7 cellular contexts compared by ENCODE assay signal in the genomic region with DNA sequence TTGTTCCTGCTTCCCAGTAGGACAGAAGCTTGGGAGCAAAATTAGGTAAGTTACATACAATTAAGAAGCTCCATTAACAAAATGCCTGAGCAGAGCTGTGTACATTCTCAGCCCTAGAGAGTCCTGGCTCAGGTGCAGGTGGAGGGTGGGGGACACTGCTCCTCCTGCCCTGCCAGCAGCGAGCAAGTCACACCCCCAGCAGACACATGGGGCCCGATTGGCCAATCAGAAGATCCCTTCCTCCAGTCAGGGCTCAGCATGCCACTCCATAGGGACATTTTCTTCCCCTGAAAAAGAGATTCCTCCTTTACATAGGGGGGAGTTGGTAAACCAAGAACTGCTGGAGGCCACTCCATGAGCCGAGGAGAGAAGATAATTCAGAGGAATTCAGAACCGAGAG.
DNase-seq lines count a peak whose midpoint lies in the region; TF ChIP-seq lines count a peak whose summit lies in the region.

No MANE protein-coding gene starts in this region.

- no peak overlapping the region for H3T11ph ChIP-seq in H9 (ENCODE audit: low read length)

- peaks cover 12 to 22% of the 10 kb centered on the region in 2 experiments for H3K9me3 Mint-ChIP-seq in H9
- no peaks in the 10 kb centered on the region for H3K9me3 Mint-ChIP-seq in activated CD4-positive, alpha-beta T cell treated with anti-CD3 and anti-CD28 coated beads, Interleukin-2, amount 10 ng/mL, durations not matched to agents 24 days and 14 days

- H3K18ac ChIP-seq in H9 (ENCODE audit: insufficient read length, low read depth, low read length): no peak overlapping the region

- H2BK5ac ChIP-seq in H9 (ENCODE audit: insufficient read length, low read length): no peak overlapping the region

- H3K4me2 ChIP-seq in H9 (ENCODE audit: insufficient read depth, insufficient read length, low read length): peak overlapping the region; percentile 58

- peak overlapping the region; percentile 67 to 73 for H3K4me3 Mint-ChIP-seq in H9
- no peak overlapping the region for H3K4me3 Mint-ChIP-seq in activated CD4-positive, alpha-beta T cell treated with anti-CD3 and anti-CD28 coated beads, Interleukin-2, amount 10 ng/mL, durations not matched to agents 24 days and 14 days

- WGBS in H9 (ENCODE audit: extremely low coverage, insufficient read length, low lambda C conversion rate): no CpG with 5 or more reads among the region's 4 CpGs

- no peak overlapping the region for H2BK20ac ChIP-seq in H9 (ENCODE audit: low read depth, low read length, poor library complexity, severe bottlenecking)

- no peak overlapping the region for H3K27ac ChIP-seq in H9 (ENCODE audit: insufficient read length, low read depth, low read length)

- H3K9me3 ChIP-seq in H9 (ENCODE audit: control insufficient read depth, low read depth, low read length): no peaks in the 10 kb centered on the region

- no peaks in the 10 kb centered on the region for H3K27me3 ChIP-seq in H9 (ENCODE audit: insufficient read depth, low read length)

- no peaks in the 10 kb centered on the region for H3K23me2 ChIP-seq in H9 (ENCODE audit: insufficient read length, low read depth, low read length, poor library complexity, severe bottlenecking)

- H4K20me1 ChIP-seq in H9 (ENCODE audit: control insufficient read depth, insufficient read depth, insufficient read length): no peaks in the 10 kb centered on the region

- intact Hi-C loops in posterior vena cava (cut with DNase I): no loop called here
- intact Hi-C loops in activated CD4-positive, alpha-beta T cell treated with anti-CD3 and anti-CD28 coated beads, Interleukin-2, amount 10 ng/mL, durations not matched to agents 24 days and 14 days (cut with micrococcal nuclease): no loop called here

- H4K91ac ChIP-seq in H9 (ENCODE audit: insufficient read length, low read depth, low read length): no peak overlapping the region

- H3K23ac ChIP-seq in H9 (ENCODE audit: insufficient read length, low read depth, low read length): no peak overlapping the region

- no peak overlapping the region for H2AFZ ChIP-seq in H9 (ENCODE audit: low read length)

- peaks cover 3% of the 10 kb centered on the region; the same call in 1 of the 2 replicates for H3K4me1 ChIP-seq in H9 (ENCODE audit: insufficient read depth, low read length)

- H2BK12ac ChIP-seq in H9 (ENCODE audit: insufficient read length, low read depth, low read length): no peak overlapping the region

- no peak overlapping the region for H3K4me3 ChIP-seq in choroid plexus epithelial cell (ENCODE audit: low read depth, low read length)

- no peak overlapping the region for H3K56ac ChIP-seq in H9 (ENCODE audit: insufficient read length, low read depth, low read length)

- peaks cover 2% of the 10 kb centered on the region for H3K27me3 Mint-ChIP-seq in H9 (ENCODE audit: low read depth)
- no peaks in the 10 kb centered on the region for H3K27me3 Mint-ChIP-seq in activated CD4-positive, alpha-beta T cell treated with anti-CD3 and anti-CD28 coated beads, Interleukin-2, amount 10 ng/mL, durations not matched to agents 24 days and 14 days

- TF ChIP-seq CTCF in H9 (conservative IDR thresholded peaks at IDR 0.05) (no peak), choroid plexus epithelial cell (conservative IDR thresholded peaks at IDR 0.05; ENCODE audit: low read depth, low read length) (no peak)

- no peaks in the 10 kb centered on the region for H3K79me1 ChIP-seq in H9 (ENCODE audit: insufficient read depth, low read depth, low read length, poor library complexity, severe bottlenecking)

- H3K9ac ChIP-seq in H9 (ENCODE audit: extremely low read depth, insufficient read length, low read length): peak overlapping the region; percentile 18

- DNase-seq in H9 (peak; percentile 82), NCI-H2196 treated with DMSO at 0.1 percent for 48 hours (lab: John Stamatoyannopoulos, UW; ENCODE audit: unreplicated experiment) (peak; percentile 62), choroid plexus epithelial cell (ENCODE audit: low read depth) (peak; percentile 34), posterior vena cava (ENCODE audit: low spot score) (peak; percentile 57), mucosa of gallbladder (ENCODE audit: low spot score) (no peak)
- DNase-seq in activated CD4-positive, alpha-beta T cell treated with anti-CD3 and anti-CD28 coated beads, Interleukin-2, amount 10 ng/mL, durations not matched to agents 24 days and 14 days: no peak
- no peak for DNase-seq in NK-92 treated with Interleukin-12 subunit alpha and Interleukin-12 subunit beta, amount 100 ng/mL, for 24 hours (lab: John Stamatoyannopoulos, UW)

- H3K14ac ChIP-seq in H9 (ENCODE audit: insufficient read depth, low read length): no peak overlapping the region

- H3K79me2 ChIP-seq in H9 (ENCODE audit: insufficient read depth, low read length): no peaks in the 10 kb centered on the region

- H3K36me3 Mint-ChIP-seq in H9 (ENCODE audit: insufficient read depth in 1 of 3, low read depth in 3 of 3): peaks cover 0 to 22% (median 5%) of the 10 kb centered on the region in 3 experiments; a peak in 5 of 7 replicates
- no peaks in the 10 kb centered on the region for H3K36me3 Mint-ChIP-seq in activated CD4-positive, alpha-beta T cell treated with anti-CD3 and anti-CD28 coated beads, Interleukin-2, amount 10 ng/mL, durations not matched to agents 24 days and 14 days (ENCODE audit: low read depth)

- no peak overlapping the region for H4K8ac ChIP-seq in H9 (replicated peaks; ENCODE audit: insufficient read length, low read depth, low read length)

- H3K27ac Mint-ChIP-seq in H9: peak overlapping the region in 2 of 3 experiments; percentile 89 to 93; a peak in 5 of 7 replicates
- no peak overlapping the region for H3K27ac Mint-ChIP-seq in activated CD4-positive, alpha-beta T cell treated with anti-CD3 and anti-CD28 coated beads, Interleukin-2, amount 10 ng/mL, durations not matched to agents 24 days and 14 days

- peaks cover 34 to 45% of the 10 kb centered on the region in 2 experiments for H3K4me1 Mint-ChIP-seq in H9
- no peaks in the 10 kb centered on the region for H3K4me1 Mint-ChIP-seq in activated CD4-positive, alpha-beta T cell treated with anti-CD3 and anti-CD28 coated beads, Interleukin-2, amount 10 ng/mL, durations not matched to agents 24 days and 14 days

- no peak overlapping the region for H4K5ac ChIP-seq in H9 (ENCODE audit: insufficient read length, low read depth, low read length)

- H2BK15ac ChIP-seq in H9 (ENCODE audit: low read depth, low read length): no peak overlapping the region

- no peak overlapping the region for H3K4ac ChIP-seq in H9 (ENCODE audit: low read depth, low read length)

- H2AK5ac ChIP-seq in H9 (ENCODE audit: insufficient read length, low read length): no peak overlapping the region

- no peak overlapping the region for H2BK120ac ChIP-seq in H9 (ENCODE audit: low read depth, low read length, poor library complexity, severe bottlenecking)

Comparison
In these comparisons a context has a peak if more than half of its experiments do, and no peak if none do; other contexts are left out.
1. DNase-seq: peak in H9 (single experiment), NCI-H2196 treated with DMSO at 0.1 percent for 48 hours (single experiment), choroid plexus epithelial cell (single experiment) and posterior vena cava (single experiment); none in activated CD4-positive, alpha-beta T cell treated with anti-CD3 and anti-CD28 coated beads, Interleukin-2, amount 10 ng/mL, durations not matched to agents 24 days and 14 days (single experiment), NK-92 treated with Interleukin-12 subunit alpha and Interleukin-12 subunit beta, amount 100 ng/mL, for 24 hours (single experiment) and mucosa of gallbladder (single experiment).